In genomic region chr16:20950294-20950693, GRCh38 we compare ENCODE assay signal across 7 cellular contexts.
"Had no signal": no experiment of that assay in that cellular context is flagged by ENCODE, and none has a peak within 500 bp of the region (broad histone marks: within the 10 kb centered on the region; RNA-seq: fewer than 3 reads in every experiment).

No MANE protein-coding gene starts in this region.

- H3K9ac ChIP-seq: GM23248 had no signal

- H3K9me3 Mint-ChIP-seq: IgD-negative memory B cell had no signal

- H3K4me1 Mint-ChIP-seq: IgD-negative memory B cell had no signal

- H3K27ac ChIP-seq: GM23248 had no signal

- H3K27ac Mint-ChIP-seq: IgD-negative memory B cell had no signal

- DNase-seq: GM23248, GOT3, H7, HCEC 1CT, KG1 had no signal

- H3K4me3 ChIP-seq: GM23248 had no signal

- FAIRE-seq: HTR-8/SVneo had no signal

- H2AFZ ChIP-seq: GM23248 had no signal

- H3K4me3 Mint-ChIP-seq: IgD-negative memory B cell had no signal
